ENCODE assay signal across 3 cellular contexts in the genomic region with DNA sequence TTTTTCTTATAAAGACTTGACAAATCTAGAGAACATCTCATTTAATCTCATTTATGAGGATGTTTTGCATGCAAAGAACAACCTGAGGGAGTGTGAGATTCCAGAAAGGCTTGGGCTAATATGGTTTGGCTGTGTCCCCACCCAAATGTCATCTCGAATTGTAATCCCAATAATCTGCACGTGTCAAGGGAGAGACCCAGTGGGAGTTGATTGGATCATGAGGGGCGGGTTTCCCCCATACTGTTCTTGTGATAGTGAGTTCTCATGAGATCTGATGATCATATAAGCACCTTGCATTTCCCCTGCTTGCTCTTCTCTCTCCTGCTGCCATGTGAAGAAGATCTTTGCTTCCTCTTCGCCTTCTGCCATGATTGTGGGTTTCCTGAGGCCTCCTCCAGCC.
"Had no signal": no experiment of that assay in that cellular context is flagged by ENCODE, and none has a peak within 500 bp of the region (broad histone marks: within the 10 kb centered on the region; RNA-seq: fewer than 3 reads in every experiment).

No MANE protein-coding gene starts in this region.

- DNase-seq: GDM1, GF-D8 had no signal

- H3K4me3 ChIP-seq: GM12878 had no signal
